21 cellular contexts compared by ENCODE assay signal in the genomic region with DNA sequence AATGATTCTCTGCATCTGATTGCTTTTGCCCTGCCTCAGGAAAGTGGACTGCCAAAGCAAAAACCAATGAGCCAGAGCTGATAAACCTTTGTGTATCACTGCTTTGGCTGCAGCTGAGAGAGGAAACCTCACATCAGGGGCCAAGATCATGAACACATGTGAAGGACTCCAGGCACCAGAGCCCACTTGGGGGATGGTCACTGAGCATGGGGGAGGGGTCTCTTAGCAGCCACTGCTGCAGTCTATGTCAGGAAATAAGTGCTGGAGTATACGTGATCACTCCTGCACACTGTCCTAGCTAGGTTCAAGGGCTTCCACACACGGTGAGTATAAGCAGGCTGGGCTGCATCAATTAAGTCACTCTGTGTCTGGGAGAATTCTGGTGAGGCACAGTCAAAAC.
"Had no signal": no experiment of that assay in that cellular context is flagged by ENCODE, and none has a peak within 500 bp of the region (broad histone marks: within the 10 kb centered on the region; RNA-seq: fewer than 3 reads in every experiment).

No MANE protein-coding gene starts in this region.

- H3K4me1 ChIP-seq: gastrocnemius medialis, left lung, parathyroid adenoma, psoas muscle, sigmoid colon, stomach, transverse colon had no signal

- ATAC-seq: esophagus mucosa, left lung, psoas muscle had no signal

- H3K4me3 ChIP-seq: gastrocnemius medialis, heart right ventricle, left lung, psoas muscle, sigmoid colon, skin epidermis, stomach, thoracic aorta, transverse colon had no signal

- H3K36me3 Mint-ChIP-seq: naive B cell had no signal

- H3K36me3 ChIP-seq: gastrocnemius medialis, heart right ventricle, left lung, sigmoid colon, stomach, thoracic aorta, transverse colon had no signal

- H3K79me2 ChIP-seq: parathyroid adenoma had no signal

- H3K4me1 Mint-ChIP-seq: naive B cell had no signal

- H3K27me3 ChIP-seq: gastrocnemius medialis, heart right ventricle, left lung, sigmoid colon, stomach, transverse colon had no signal

- H3K9me3 ChIP-seq: gastrocnemius medialis, heart right ventricle, left lung, psoas muscle, sigmoid colon, stomach, thoracic aorta, transverse colon had no signal

- H3K9me3 Mint-ChIP-seq: naive B cell, nephron had no signal

- H2AFZ ChIP-seq: parathyroid adenoma had no signal

- DNase-seq: effector memory CD4-positive, alpha-beta T cell; gastrocnemius medialis; heart right ventricle; hypothalamus; kidney glomerular epithelial cell; left lung; mesendoderm; naive B cell; psoas muscle; retina; sigmoid colon; stimulated activated CD4-positive, alpha-beta T cell treated with anti-CD3 and anti-CD28 coated beads, Interleukin-2, amount 100 ng/mL, for 24 hours; stimulated activated naive CD4-positive, alpha-beta T cell; stomach; substantia nigra; transverse colon had no signal

- H3K4me3 Mint-ChIP-seq: naive B cell, nephron had no signal

- H3K27ac ChIP-seq: gastrocnemius medialis, left lung, parathyroid adenoma, psoas muscle, sigmoid colon, skin epidermis, stomach, thoracic aorta, transverse colon had no signal

- H3K9ac ChIP-seq: parathyroid adenoma had no signal

- H3K27ac Mint-ChIP-seq: naive B cell had no signal
